In the genomic region with DNA sequence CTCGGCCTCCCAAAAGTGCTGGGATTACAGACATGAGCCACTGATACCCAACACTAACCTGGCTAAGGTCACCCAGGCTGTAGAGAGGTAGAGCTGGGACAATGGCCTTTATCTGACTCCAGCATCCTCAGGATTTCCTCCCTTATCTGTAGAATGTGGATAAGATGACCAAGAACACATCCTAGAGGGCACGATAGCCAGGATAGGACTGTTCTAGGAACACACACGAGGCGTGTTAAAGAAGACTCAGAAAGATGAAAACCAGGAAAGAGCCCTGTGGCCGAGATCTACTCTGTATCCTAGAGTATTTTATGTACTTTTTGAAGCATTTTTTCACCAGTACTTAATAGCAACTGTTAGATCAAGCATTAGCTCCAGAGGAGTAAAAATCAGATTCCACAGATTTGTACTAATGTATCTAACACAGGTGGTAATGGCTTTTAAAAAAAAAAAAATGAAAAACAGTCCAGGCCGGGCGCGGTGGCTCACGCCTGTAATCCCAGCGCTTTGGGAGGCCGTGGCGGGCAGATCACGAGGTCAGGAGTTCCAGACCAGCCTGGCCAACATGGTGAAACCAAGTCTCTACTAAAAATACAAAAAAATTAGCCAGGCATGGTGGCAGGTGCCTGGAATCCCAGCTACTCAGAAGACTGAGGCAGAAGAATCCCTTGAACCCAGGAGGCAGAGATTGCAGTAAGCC, we compare ENCODE assay signal across 16 cellular contexts. TPM values are rescaled to one million over a fixed set of nuclear protein-coding genes. Genes with fewer than 3 reads are reported as not detected.
DNase-seq lines count a peak whose midpoint lies in the region; ATAC-seq and TF ChIP-seq lines count a peak whose summit lies in the region.
"Had no signal": no experiment of that assay in that cellular context is flagged by ENCODE, and none has a peak within 500 bp of the region (broad histone marks: within the 10 kb centered on the region; RNA-seq: fewer than 3 reads in every experiment).

No MANE protein-coding gene starts in this region.

- ATAC-seq in activated naive CD4-positive, alpha-beta T cell treated with anti-CD3 and anti-CD28 coated beads, Interleukin-2, amount 50 U/mL, for 72 hours, result no peak
- ATAC-seq in stimulated activated effector memory CD8-positive, alpha-beta T cell treated with anti-CD3 and anti-CD28 coated beads, Interleukin-12 subunit alpha, Interleukin-12 subunit beta, amount 100 ng/mL, for 72 hours, result no peak

- peak overlapping the region; percentile 12 to 22 for H3K27ac Mint-ChIP-seq in activated naive CD4-positive, alpha-beta T cell treated with anti-CD3 and anti-CD28 coated beads, Interleukin-2, amount 50 U/mL, for 72 hours
- peak overlapping the region; percentile 80 for H3K27ac Mint-ChIP-seq in endodermal cell
- H3K27ac Mint-ChIP-seq in stimulated activated effector memory CD8-positive, alpha-beta T cell treated with anti-CD3 and anti-CD28 coated beads, Interleukin-12 subunit alpha, Interleukin-12 subunit beta, amount 100 ng/mL, for 72 hours, result peak overlapping the region; percentile 85
- H3K27ac Mint-ChIP-seq in activated naive CD4-positive, alpha-beta T cell treated with anti-CD3 and anti-CD28 coated beads for 36 hours, result no peak overlapping the region

- no peaks in the 10 kb centered on the region for H3K9me3 Mint-ChIP-seq in activated naive CD4-positive, alpha-beta T cell treated with anti-CD3 and anti-CD28 coated beads, Interleukin-2, amount 50 U/mL, for 72 hours
- no peaks in the 10 kb centered on the region for H3K9me3 Mint-ChIP-seq in endodermal cell
- H3K9me3 Mint-ChIP-seq in stimulated activated effector memory CD8-positive, alpha-beta T cell treated with anti-CD3 and anti-CD28 coated beads, Interleukin-12 subunit alpha, Interleukin-12 subunit beta, amount 100 ng/mL, for 72 hours, result no peaks in the 10 kb centered on the region
- H3K9me3 Mint-ChIP-seq in activated naive CD4-positive, alpha-beta T cell treated with anti-CD3 and anti-CD28 coated beads for 36 hours, result no peaks in the 10 kb centered on the region
- H3K9me3 Mint-ChIP-seq: nephron had no signal

- CTCF ChIA-PET in RWPE1 (lab: Yijun Ruan, JAX), result interaction anchor here (0.6 to 1.4 kb wide), 4 partner anchors 13 to 131 kb away, joined by 3 to 4 read pairs (median 4); no protein-coding TSS in a partner anchor
- CTCF ChIA-PET in activated naive CD4-positive, alpha-beta T cell treated with anti-CD3 and anti-CD28 coated beads for 36 hours (lab: Charles Lee), result interaction anchor here (0.6 to 7.6 kb wide), 10 partner anchors 10 to 131 kb away, joined by 3 to 134 read pairs (median 8); no protein-coding TSS in a partner anchor

- H3K4me3 Mint-ChIP-seq in endodermal cell, result no peak overlapping the region
- H3K4me3 Mint-ChIP-seq in stimulated activated effector memory CD8-positive, alpha-beta T cell treated with anti-CD3 and anti-CD28 coated beads, Interleukin-12 subunit alpha, Interleukin-12 subunit beta, amount 100 ng/mL, for 72 hours, result no peak overlapping the region
- no peak overlapping the region for H3K4me3 Mint-ChIP-seq in activated naive CD4-positive, alpha-beta T cell treated with anti-CD3 and anti-CD28 coated beads for 36 hours
- H3K4me3 Mint-ChIP-seq: nephron had no signal

- no peak overlapping the region for H3K4me3 ChIP-seq in endodermal cell (ENCODE audit: low read length)
- H3K4me3 ChIP-seq: coronary artery, lower lobe of right lung, psoas muscle, upper lobe of left lung had no signal

- H3K4me1 Mint-ChIP-seq in endodermal cell, result peaks cover 4% of the 10 kb centered on the region
- H3K4me1 Mint-ChIP-seq in stimulated activated effector memory CD8-positive, alpha-beta T cell treated with anti-CD3 and anti-CD28 coated beads, Interleukin-12 subunit alpha, Interleukin-12 subunit beta, amount 100 ng/mL, for 72 hours, result peaks cover 33% of the 10 kb centered on the region
- peaks cover 10% of the 10 kb centered on the region for H3K4me1 Mint-ChIP-seq in activated naive CD4-positive, alpha-beta T cell treated with anti-CD3 and anti-CD28 coated beads for 36 hours (ENCODE audit: low read depth)
- H3K4me1 Mint-ChIP-seq: nephron had no signal

- intact Hi-C loops in activated naive CD4-positive, alpha-beta T cell treated with anti-CD3 and anti-CD28 coated beads for 36 hours (cut with micrococcal nuclease), result no loop called here

- H3K4me1 ChIP-seq in endodermal cell (ENCODE audit: control insufficient read depth, insufficient read depth, low read length), result no peaks in the 10 kb centered on the region
- H3K4me1 ChIP-seq: psoas muscle had no signal

- DNase-seq in activated naive CD4-positive, alpha-beta T cell treated with anti-CD3 and anti-CD28 coated beads, Interleukin-2, amount 50 U/mL, for 72 hours (ENCODE audit: low spot score in 2 of 2), result no peak
- no peak for DNase-seq in activated naive CD4-positive, alpha-beta T cell treated with Interleukin-2 at 50 U/mL for 16 hours
- DNase-seq in RWPE1 (ENCODE audit: low spot score) (no peak), endodermal cell (no peak), NCI-H524 treated with DMSO at 0.1 percent for 48 hours (lab: John Stamatoyannopoulos, UW) (no peak), CD1c-positive myeloid dendritic cell (ENCODE audit: extremely low spot score) (no peak)
- DNase-seq in stimulated activated effector memory CD8-positive, alpha-beta T cell treated with anti-CD3 and anti-CD28 coated beads, Interleukin-12 subunit alpha, Interleukin-12 subunit beta, amount 100 ng/mL, for 72 hours (ENCODE audit: low spot score in 2 of 2), result no peak
- no peak for DNase-seq in activated naive CD4-positive, alpha-beta T cell treated with anti-CD3 and anti-CD28 coated beads for 36 hours
- DNase-seq: activated gamma-delta T cell; lower lobe of right lung; NCI-H1436; NK-92 treated with Interleukin-12 subunit alpha and Interleukin-12 subunit beta, amount 100 ng/mL, for 24 hours; psoas muscle had no signal

- no peaks in the 10 kb centered on the region for H3K27me3 ChIP-seq in endodermal cell (ENCODE audit: control insufficient read depth, insufficient read depth, low read length, poor library complexity, severe bottlenecking)
- H3K27me3 ChIP-seq: upper lobe of left lung had no signal

- H3K9me3 ChIP-seq in endodermal cell (ENCODE audit: control insufficient read depth, low read length), result no peaks in the 10 kb centered on the region
- H3K9me3 ChIP-seq: lower lobe of right lung, psoas muscle, upper lobe of left lung had no signal

- peaks cover 20 to 24% of the 10 kb centered on the region in 2 donors for H3K36me3 Mint-ChIP-seq in activated naive CD4-positive, alpha-beta T cell treated with anti-CD3 and anti-CD28 coated beads, Interleukin-2, amount 50 U/mL, for 72 hours
- H3K36me3 Mint-ChIP-seq in endodermal cell (ENCODE audit: low read depth), result peaks cover 64% of the 10 kb centered on the region
- H3K36me3 Mint-ChIP-seq in stimulated activated effector memory CD8-positive, alpha-beta T cell treated with anti-CD3 and anti-CD28 coated beads, Interleukin-12 subunit alpha, Interleukin-12 subunit beta, amount 100 ng/mL, for 72 hours, result peaks cover 100% of the 10 kb centered on the region
- H3K36me3 Mint-ChIP-seq in activated naive CD4-positive, alpha-beta T cell treated with anti-CD3 and anti-CD28 coated beads for 36 hours (ENCODE audit: low read depth), result peaks cover 38% of the 10 kb centered on the region

- WGBS in endodermal cell (ENCODE audit: insufficient coverage in 1 of 2, insufficient read length in 1 of 2), 2 experiments, result 92 to 98% methylated on average over 11 to 13 of the region's 13 CpGs

- H3K27ac ChIP-seq in RWPE1 (peak overlapping the region; percentile 58), endodermal cell (ENCODE audit: low read depth, low read length) (no peak overlapping the region)
- H3K27ac ChIP-seq: coronary artery, lower lobe of right lung, psoas muscle, upper lobe of left lung had no signal

- TF ChIP-seq CTCF in RWPE1 (conservative IDR thresholded peaks at IDR 0.05; ENCODE audit: low read depth), result no peak
- no peak for TF ChIP-seq CTCF in endodermal cell (conservative IDR thresholded peaks at IDR 0.05)

- POLR2A ChIA-PET in RWPE1 (lab: Yijun Ruan, JAX; ENCODE audit: low non-redundant PET), result no interaction called here

- no peak overlapping the region for H3K9ac ChIP-seq in endodermal cell (ENCODE audit: extremely low read depth, low read length, poor library complexity, severe bottlenecking)

- H3K36me3 ChIP-seq in endodermal cell (ENCODE audit: control insufficient read depth, insufficient read depth, low read length), result peaks cover 62% of the 10 kb centered on the region

- H3K27me3 Mint-ChIP-seq in endodermal cell (ENCODE audit: insufficient read depth), result no peaks in the 10 kb centered on the region
- no peaks in the 10 kb centered on the region for H3K27me3 Mint-ChIP-seq in activated naive CD4-positive, alpha-beta T cell treated with anti-CD3 and anti-CD28 coated beads for 36 hours (ENCODE audit: low read depth)

RNA-seq across cellular contexts. Expression of gene PPP1R10, which starts 17.3 kb away (rescaled TPM):
- total RNA-seq in activated naive CD4-positive, alpha-beta T cell treated with anti-CD3 and anti-CD28 coated beads, Interleukin-2, amount 50 U/mL, for 72 hours, result 10 to 100 TPM; 92.1 to 96.8 TPM
- 100 to 1,000 TPM; 122 to 126 TPM for total RNA-seq in endodermal cell
- 43.2 TPM for polyA plus RNA-seq in endodermal cell (2013, experiment 1 of 2)
- polyA plus RNA-seq in endodermal cell (2013, experiment 2 of 2), result 41.9 TPM
- 10 to 100 TPM; 47.1 to 49.1 TPM for total RNA-seq in activated naive CD4-positive, alpha-beta T cell treated with anti-CD3 and anti-CD28 coated beads for 36 hours

RNA-seq across cellular contexts. Expression of gene MRPS18B, which starts 17.9 kb away (rescaled TPM):
- 100 to 1,000 TPM in 1 of 2 donors, 10 to 100 TPM in 1; 99.8 to 100 TPM for total RNA-seq in activated naive CD4-positive, alpha-beta T cell treated with anti-CD3 and anti-CD28 coated beads, Interleukin-2, amount 50 U/mL, for 72 hours
- 10 to 100 TPM; 37.6 to 39.7 TPM for total RNA-seq in endodermal cell
- 48.6 TPM for polyA plus RNA-seq in endodermal cell (2013, experiment 1 of 2)
- 45.3 TPM for polyA plus RNA-seq in endodermal cell (2013, experiment 2 of 2)
- total RNA-seq in activated naive CD4-positive, alpha-beta T cell treated with anti-CD3 and anti-CD28 coated beads for 36 hours, result 100 to 1,000 TPM; 118 to 120 TPM

RNA-seq across cellular contexts. Expression of gene ATAT1, which starts 26.9 kb away (rescaled TPM):
- total RNA-seq in activated naive CD4-positive, alpha-beta T cell treated with anti-CD3 and anti-CD28 coated beads, Interleukin-2, amount 50 U/mL, for 72 hours, result 10 to 100 TPM; 14.5 to 15.1 TPM
- total RNA-seq in endodermal cell, result 10 to 100 TPM; 31.6 to 38.0 TPM
- 87.3 TPM for polyA plus RNA-seq in endodermal cell (2013, experiment 1 of 2)
- 72.0 TPM for polyA plus RNA-seq in endodermal cell (2013, experiment 2 of 2)
- total RNA-seq in activated naive CD4-positive, alpha-beta T cell treated with anti-CD3 and anti-CD28 coated beads for 36 hours, result 1 to 10 TPM; 6.9 to 7.5 TPM

RNA-seq across cellular contexts. Expression of gene ABCF1, which starts 28.5 kb away (rescaled TPM):
- 10 to 100 TPM; 84.7 to 91.3 TPM for total RNA-seq in activated naive CD4-positive, alpha-beta T cell treated with anti-CD3 and anti-CD28 coated beads, Interleukin-2, amount 50 U/mL, for 72 hours
- 10 to 100 TPM; 84.9 to 89.3 TPM for total RNA-seq in endodermal cell
- 65.6 TPM for polyA plus RNA-seq in endodermal cell (2013, experiment 1 of 2)
- polyA plus RNA-seq in endodermal cell (2013, experiment 2 of 2), result 62.9 TPM
- total RNA-seq in activated naive CD4-positive, alpha-beta T cell treated with anti-CD3 and anti-CD28 coated beads for 36 hours, result 10 to 100 TPM; 79.5 to 82.7 TPM

RNA-seq across cellular contexts. Expression of gene PRR3, which starts 42.7 kb away (rescaled TPM):
- 10 to 100 TPM; 19.8 to 27.4 TPM for total RNA-seq in activated naive CD4-positive, alpha-beta T cell treated with anti-CD3 and anti-CD28 coated beads, Interleukin-2, amount 50 U/mL, for 72 hours
- 10 to 100 TPM; 10.9 to 12.0 TPM for total RNA-seq in endodermal cell
- polyA plus RNA-seq in endodermal cell (2013, experiment 1 of 2), result 42.4 TPM
- polyA plus RNA-seq in endodermal cell (2013, experiment 2 of 2), result 36.6 TPM
- total RNA-seq in activated naive CD4-positive, alpha-beta T cell treated with anti-CD3 and anti-CD28 coated beads for 36 hours, result 10 to 100 TPM; 21.7 to 22.0 TPM
